Comparison of ENCODE assay signal across 1 cellular context in genomic region chr1:204177133-204177532, GRCh38.
TF ChIP-seq lines count a peak whose summit lies in the region.

No MANE protein-coding gene starts in this region.

TF ChIP-seq in K562, 482 proteins besides CTCF, POLR2A, EP300 and RAD21 (continued from another document and continues in another):
- TF ChIP-seq AFF1 (IDR thresholded peaks at IDR 0.05; ENCODE audit: low read depth in 1 of 2, partially characterized antibody in 2 of 2) (no peak), KHSRP (IDR thresholded peaks at IDR 0.05) (no peak), ZNF764 (CRISPR knock-in tag; IDR thresholded peaks at IDR 0.05; ENCODE audit: low read depth) (no peak), ZNF23 (CRISPR knock-in tag; IDR thresholded peaks at IDR 0.05) (no peak), RB1 (IDR thresholded peaks at IDR 0.05; ENCODE audit: low read depth) (0 out of 2 replicates have a peak, but pooled peaks have one; percentile 28), NR2C1 (IDR thresholded peaks at IDR 0.05) (peak; percentile 47; the same call in 1 of the 2 replicates), NR2C1 (tag; IDR thresholded peaks at IDR 0.05) (peak; percentile 83), XRCC3 (IDR thresholded peaks at IDR 0.05) (no peak), MAFF (IDR thresholded peaks at IDR 0.05; ENCODE audit: low read length) (peak; percentile 7; the same call in 1 of the 2 replicates), ZBTB34 (CRISPR knock-in tag; IDR thresholded peaks at IDR 0.05) (no peak), ZNF785 (CRISPR knock-in tag; IDR thresholded peaks at IDR 0.05) (no peak), POLR2B (IDR thresholded peaks at IDR 0.05; ENCODE audit: low read depth, partially characterized antibody) (no peak), XRCC4 (IDR thresholded peaks at IDR 0.05; ENCODE audit: extremely low read depth, insufficient read depth, insufficient read length) (no peak), ZBTB8A (IDR thresholded peaks at IDR 0.05; ENCODE audit: partially characterized antibody) (no peak), ARID2 (IDR thresholded peaks at IDR 0.05) (no peak), THRA (IDR thresholded peaks at IDR 0.05) (no peak), ZBTB12 (CRISPR knock-in tag; IDR thresholded peaks at IDR 0.05) (peak; percentile 89), PHB (CRISPR knock-in tag; IDR thresholded peaks at IDR 0.05) (no peak), SRF (CRISPR knock-in tag; IDR thresholded peaks at IDR 0.05) (no peak), ZFP30 (CRISPR knock-in tag; IDR thresholded peaks at IDR 0.05; ENCODE audit: borderline replicate concordance) (no peak), ZNF175 (CRISPR knock-in tag; IDR thresholded peaks at IDR 0.05; ENCODE audit: low read depth) (peak; percentile 95)
- TF ChIP-seq, protein P1, sequence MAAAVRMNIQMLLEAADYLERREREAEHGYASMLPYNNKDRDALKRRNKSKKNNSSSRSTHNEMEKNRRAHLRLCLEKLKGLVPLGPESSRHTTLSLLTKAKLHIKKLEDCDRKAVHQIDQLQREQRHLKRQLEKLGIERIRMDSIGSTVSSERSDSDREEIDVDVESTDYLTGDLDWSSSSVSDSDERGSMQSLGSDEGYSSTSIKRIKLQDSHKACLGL (CRISPR knock-in tag; IDR thresholded peaks at IDR 0.05; ENCODE audit: borderline replicate concordance, poor library complexity, severe bottlenecking), result no peak
- TF ChIP-seq, protein P2, sequence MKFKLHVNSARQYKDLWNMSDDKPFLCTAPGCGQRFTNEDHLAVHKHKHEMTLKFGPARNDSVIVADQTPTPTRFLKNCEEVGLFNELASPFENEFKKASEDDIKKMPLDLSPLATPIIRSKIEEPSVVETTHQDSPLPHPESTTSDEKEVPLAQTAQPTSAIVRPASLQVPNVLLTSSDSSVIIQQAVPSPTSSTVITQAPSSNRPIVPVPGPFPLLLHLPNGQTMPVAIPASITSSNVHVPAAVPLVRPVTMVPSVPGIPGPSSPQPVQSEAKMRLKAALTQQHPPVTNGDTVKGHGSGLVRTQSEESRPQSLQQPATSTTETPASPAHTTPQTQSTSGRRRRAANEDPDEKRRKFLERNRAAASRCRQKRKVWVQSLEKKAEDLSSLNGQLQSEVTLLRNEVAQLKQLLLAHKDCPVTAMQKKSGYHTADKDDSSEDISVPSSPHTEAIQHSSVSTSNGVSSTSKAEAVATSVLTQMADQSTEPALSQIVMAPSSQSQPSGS (CRISPR knock-in tag; IDR thresholded peaks at IDR 0.05), result peak; percentile 90; the same call in 1 of the 2 replicates
- TF ChIP-seq, protein P3, sequence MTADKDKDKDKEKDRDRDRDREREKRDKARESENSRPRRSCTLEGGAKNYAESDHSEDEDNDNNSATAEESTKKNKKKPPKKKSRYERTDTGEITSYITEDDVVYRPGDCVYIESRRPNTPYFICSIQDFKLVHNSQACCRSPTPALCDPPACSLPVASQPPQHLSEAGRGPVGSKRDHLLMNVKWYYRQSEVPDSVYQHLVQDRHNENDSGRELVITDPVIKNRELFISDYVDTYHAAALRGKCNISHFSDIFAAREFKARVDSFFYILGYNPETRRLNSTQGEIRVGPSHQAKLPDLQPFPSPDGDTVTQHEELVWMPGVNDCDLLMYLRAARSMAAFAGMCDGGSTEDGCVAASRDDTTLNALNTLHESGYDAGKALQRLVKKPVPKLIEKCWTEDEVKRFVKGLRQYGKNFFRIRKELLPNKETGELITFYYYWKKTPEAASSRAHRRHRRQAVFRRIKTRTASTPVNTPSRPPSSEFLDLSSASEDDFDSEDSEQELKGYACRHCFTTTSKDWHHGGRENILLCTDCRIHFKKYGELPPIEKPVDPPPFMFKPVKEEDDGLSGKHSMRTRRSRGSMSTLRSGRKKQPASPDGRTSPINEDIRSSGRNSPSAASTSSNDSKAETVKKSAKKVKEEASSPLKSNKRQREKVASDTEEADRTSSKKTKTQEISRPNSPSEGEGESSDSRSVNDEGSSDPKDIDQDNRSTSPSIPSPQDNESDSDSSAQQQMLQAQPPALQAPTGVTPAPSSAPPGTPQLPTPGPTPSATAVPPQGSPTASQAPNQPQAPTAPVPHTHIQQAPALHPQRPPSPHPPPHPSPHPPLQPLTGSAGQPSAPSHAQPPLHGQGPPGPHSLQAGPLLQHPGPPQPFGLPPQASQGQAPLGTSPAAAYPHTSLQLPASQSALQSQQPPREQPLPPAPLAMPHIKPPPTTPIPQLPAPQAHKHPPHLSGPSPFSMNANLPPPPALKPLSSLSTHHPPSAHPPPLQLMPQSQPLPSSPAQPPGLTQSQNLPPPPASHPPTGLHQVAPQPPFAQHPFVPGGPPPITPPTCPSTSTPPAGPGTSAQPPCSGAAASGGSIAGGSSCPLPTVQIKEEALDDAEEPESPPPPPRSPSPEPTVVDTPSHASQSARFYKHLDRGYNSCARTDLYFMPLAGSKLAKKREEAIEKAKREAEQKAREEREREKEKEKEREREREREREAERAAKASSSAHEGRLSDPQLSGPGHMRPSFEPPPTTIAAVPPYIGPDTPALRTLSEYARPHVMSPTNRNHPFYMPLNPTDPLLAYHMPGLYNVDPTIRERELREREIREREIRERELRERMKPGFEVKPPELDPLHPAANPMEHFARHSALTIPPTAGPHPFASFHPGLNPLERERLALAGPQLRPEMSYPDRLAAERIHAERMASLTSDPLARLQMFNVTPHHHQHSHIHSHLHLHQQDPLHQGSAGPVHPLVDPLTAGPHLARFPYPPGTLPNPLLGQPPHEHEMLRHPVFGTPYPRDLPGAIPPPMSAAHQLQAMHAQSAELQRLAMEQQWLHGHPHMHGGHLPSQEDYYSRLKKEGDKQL (CRISPR knock-in tag; IDR thresholded peaks at IDR 0.05; ENCODE audit: borderline replicate concordance), result no peak
- TF ChIP-seq, protein P4, sequence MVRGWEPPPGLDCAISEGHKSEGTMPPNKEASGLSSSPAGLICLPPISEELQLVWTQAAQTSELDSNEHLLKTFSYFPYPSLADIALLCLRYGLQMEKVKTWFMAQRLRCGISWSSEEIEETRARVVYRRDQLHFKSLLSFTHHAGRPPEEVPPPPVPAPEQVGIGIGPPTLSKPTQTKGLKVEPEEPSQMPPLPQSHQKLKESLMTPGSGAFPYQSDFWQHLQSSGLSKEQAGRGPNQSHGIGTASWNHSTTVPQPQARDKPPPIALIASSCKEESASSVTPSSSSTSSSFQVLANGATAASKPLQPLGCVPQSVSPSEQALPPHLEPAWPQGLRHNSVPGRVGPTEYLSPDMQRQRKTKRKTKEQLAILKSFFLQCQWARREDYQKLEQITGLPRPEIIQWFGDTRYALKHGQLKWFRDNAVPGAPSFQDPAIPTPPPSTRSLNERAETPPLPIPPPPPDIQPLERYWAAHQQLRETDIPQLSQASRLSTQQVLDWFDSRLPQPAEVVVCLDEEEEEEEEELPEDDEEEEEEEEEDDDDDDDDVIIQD (CRISPR knock-in tag; IDR thresholded peaks at IDR 0.05), result no peak
- TF ChIP-seq, protein P5, sequence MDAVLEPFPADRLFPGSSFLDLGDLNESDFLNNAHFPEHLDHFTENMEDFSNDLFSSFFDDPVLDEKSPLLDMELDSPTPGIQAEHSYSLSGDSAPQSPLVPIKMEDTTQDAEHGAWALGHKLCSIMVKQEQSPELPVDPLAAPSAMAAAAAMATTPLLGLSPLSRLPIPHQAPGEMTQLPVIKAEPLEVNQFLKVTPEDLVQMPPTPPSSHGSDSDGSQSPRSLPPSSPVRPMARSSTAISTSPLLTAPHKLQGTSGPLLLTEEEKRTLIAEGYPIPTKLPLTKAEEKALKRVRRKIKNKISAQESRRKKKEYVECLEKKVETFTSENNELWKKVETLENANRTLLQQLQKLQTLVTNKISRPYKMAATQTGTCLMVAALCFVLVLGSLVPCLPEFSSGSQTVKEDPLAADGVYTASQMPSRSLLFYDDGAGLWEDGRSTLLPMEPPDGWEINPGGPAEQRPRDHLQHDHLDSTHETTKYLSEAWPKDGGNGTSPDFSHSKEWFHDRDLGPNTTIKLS (IDR thresholded peaks at IDR 0.05; ENCODE audit: borderline replicate concordance, low read depth), result peak; percentile 61; the same call in 1 of the 2 replicates
- TF ChIP-seq, protein P6, sequence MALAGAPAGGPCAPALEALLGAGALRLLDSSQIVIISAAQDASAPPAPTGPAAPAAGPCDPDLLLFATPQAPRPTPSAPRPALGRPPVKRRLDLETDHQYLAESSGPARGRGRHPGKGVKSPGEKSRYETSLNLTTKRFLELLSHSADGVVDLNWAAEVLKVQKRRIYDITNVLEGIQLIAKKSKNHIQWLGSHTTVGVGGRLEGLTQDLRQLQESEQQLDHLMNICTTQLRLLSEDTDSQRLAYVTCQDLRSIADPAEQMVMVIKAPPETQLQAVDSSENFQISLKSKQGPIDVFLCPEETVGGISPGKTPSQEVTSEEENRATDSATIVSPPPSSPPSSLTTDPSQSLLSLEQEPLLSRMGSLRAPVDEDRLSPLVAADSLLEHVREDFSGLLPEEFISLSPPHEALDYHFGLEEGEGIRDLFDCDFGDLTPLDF (CRISPR knock-in tag; IDR thresholded peaks at IDR 0.05), result no peak
- TF ChIP-seq, protein P7, sequence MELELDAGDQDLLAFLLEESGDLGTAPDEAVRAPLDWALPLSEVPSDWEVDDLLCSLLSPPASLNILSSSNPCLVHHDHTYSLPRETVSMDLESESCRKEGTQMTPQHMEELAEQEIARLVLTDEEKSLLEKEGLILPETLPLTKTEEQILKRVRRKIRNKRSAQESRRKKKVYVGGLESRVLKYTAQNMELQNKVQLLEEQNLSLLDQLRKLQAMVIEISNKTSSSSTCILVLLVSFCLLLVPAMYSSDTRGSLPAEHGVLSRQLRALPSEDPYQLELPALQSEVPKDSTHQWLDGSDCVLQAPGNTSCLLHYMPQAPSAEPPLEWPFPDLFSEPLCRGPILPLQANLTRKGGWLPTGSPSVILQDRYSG (tag; conservative IDR thresholded peaks at IDR 0.05; ENCODE audit: low read depth), result no peak
